8 cellular contexts compared by ENCODE assay signal in the genomic region with DNA sequence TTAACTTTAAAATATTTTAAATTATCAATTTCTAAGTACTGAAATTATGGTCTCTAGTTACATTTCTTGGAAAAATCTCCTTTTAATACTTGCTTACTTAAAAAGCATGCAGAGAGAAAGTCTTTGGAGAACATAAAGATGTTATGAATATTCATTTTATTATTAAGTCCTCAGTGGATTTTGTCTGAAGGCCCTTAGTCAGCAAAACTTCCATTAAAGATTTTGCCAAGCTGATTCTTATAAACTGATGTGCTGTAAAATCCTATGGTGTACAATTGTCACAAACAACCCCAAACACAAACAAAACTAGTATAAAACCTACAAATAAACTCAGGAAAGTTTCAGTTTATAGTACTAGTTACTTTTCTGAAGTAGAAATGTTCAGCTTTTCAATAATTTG.
"Had no signal": no experiment of that assay in that cellular context is flagged by ENCODE, and none has a peak within 500 bp of the region (broad histone marks: within the 10 kb centered on the region; RNA-seq: fewer than 3 reads in every experiment).

No MANE protein-coding gene starts in this region.

- H2AFZ ChIP-seq: GM23338 had no signal

- H3K27ac ChIP-seq: HL-60 had no signal

- H3K4me1 ChIP-seq: HAP-1 had no signal

- H3K4me2 ChIP-seq: GM23338 had no signal

- ATAC-seq: GM23338, HCT116 had no signal

- H3K9me3 ChIP-seq: HAP-1 had no signal

- H3K4me3 ChIP-seq: GM23338, HAP-1 had no signal

- H3K36me3 ChIP-seq: HAP-1 had no signal

- DNase-seq: H7, HFFc6, Kasumi-1, KG1 had no signal
